Comparison of ENCODE assay signal across 1 cellular context in the genomic region with DNA sequence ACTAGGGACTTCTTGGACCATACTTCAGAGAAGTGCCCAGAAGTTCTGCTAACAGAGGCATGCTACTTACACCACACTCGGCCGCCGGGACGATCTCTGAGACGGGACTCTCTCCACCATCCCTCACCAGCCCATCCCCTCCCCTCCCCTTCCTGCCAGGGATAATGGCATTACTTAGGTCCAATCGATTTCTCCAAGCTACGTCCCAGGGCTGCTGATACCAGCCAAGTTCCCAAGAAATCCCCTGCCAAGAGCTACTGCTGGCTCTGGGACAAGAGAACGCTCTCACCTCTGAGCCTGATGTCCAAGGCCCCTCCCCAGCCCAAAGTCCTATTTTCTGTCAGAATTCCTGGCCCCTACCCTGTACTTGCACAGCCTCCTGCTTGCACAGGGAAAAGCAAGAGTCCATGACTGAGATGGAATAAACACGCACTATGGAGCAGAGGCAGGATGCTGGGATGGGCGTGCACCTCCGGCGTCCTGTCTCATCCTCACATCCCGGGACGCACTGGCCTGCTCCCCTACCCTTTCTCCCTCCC.
TF ChIP-seq lines count a peak whose summit lies in the region.

No MANE protein-coding gene starts in this region.

TF ChIP-seq in liver, 16 proteins besides CTCF, POLR2A, EP300 and RAD21 (continued from another document):
- no peak for TF ChIP-seq REST (IDR thresholded peaks at IDR 0.05)
- TF ChIP-seq MAX (IDR thresholded peaks at IDR 0.05), result no peak
- no peak for TF ChIP-seq EGR1 (IDR thresholded peaks at IDR 0.05; ENCODE audit: low read depth in 2 of 2)
- TF ChIP-seq JUND (IDR thresholded peaks at IDR 0.05), result peak in 1 of 2 donors; percentile 20
